In the genomic region with DNA sequence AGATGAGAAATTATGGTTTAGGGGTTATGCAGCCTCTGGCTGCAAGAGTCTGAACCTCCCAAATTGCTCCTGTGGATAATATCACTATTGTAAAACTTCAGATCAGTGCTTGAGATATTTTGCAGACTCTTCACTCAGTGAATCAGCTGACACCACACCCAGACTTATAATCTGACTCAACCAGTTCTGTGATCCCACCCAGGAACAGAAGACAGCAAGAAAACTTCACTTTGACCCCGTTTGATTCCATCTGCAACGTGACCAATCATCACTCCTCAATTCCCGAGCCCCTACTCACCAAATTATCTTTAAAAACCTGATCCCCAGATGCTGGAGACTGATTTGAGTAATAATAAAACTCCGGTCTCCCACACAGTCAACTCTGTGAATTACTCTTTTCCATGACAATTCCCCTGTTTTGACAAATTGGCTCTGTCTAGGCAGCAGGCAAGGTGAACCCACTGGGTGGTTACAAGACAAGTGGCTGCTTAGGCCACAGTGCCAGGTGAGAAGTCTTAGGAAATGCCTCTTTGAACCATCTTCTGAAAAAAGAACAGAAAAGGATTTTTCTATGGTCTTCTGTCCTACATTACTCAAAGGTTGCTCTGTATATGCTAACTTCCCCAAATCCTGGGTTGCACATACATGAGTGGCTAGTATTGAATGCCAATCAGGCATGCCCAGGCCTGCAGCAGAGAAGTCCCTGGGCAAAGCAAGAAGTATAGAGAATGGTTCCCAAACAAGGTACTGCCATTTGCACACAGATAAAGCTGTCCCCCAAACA, we compare ENCODE assay signal across 14 cellular contexts.
A peak's percentile ranks its signal among the peaks of the same experiment; 100 is the strongest.
DNase-seq lines count a peak whose midpoint lies in the region; ATAC-seq, FAIRE-seq and TF ChIP-seq lines count a peak whose summit lies in the region.
"Had no signal": no experiment of that assay in that cellular context is flagged by ENCODE, and none has a peak within 500 bp of the region (broad histone marks: within the 10 kb centered on the region; RNA-seq: fewer than 3 reads in every experiment).

No MANE protein-coding gene starts in this region.

- dilution Hi-C loops in endothelial cell of umbilical vein (cut with MboI; ENCODE audit: extremely low pct_ligation_motif_present, low sequenced_read_pairs): no loop called here

- POLR2A ChIA-PET in endothelial cell of umbilical vein (lab: Charles Lee): no interaction called here

- no peak for TF ChIP-seq CTCF in endothelial cell of umbilical vein (IDR thresholded peaks at IDR 0.05; ENCODE audit: extremely low read depth in 1 of 2, insufficient read depth in 1 of 2, low read depth in 1 of 2, low read length in 2 of 2)
- no peak for TF ChIP-seq CTCF in smooth muscle cell (IDR thresholded peaks at IDR 0.05; ENCODE audit: borderline replicate concordance, insufficient read depth, poor library complexity, severe bottlenecking)

- H3K9me1 ChIP-seq in endothelial cell of umbilical vein (replicated peaks; ENCODE audit: control insufficient read depth, extremely low read depth, insufficient read depth, low read length): no peaks in the 10 kb centered on the region

- H3K4me3 ChIP-seq in endothelial cell of umbilical vein (replicated peaks in 1 of 3; ENCODE audit: insufficient read depth in 1 of 3, low read depth in 1 of 3, low read length in 3 of 3) (no peak overlapping the region), smooth muscle cell (no peak overlapping the region)
- H3K4me3 ChIP-seq: esophagus muscularis mucosa, HAP-1, mucosa of descending colon had no signal

- WGBS in smooth muscle cell (ENCODE audit: low lambda C conversion rate): 39% methylated on average over 4 of the region's 4 CpGs

- H3K36me3 ChIP-seq in endothelial cell of umbilical vein (ENCODE audit: control insufficient read depth in 2 of 2, extremely low read depth in 1 of 2, insufficient read depth in 2 of 2, low read length in 2 of 2) (no peaks in the 10 kb centered on the region), smooth muscle cell (ENCODE audit: low read depth) (no peaks in the 10 kb centered on the region)
- H3K36me3 ChIP-seq: esophagus muscularis mucosa, HAP-1 had no signal

- intact Hi-C loops in endothelial cell of umbilical vein (cut with micrococcal nuclease) (no loop called here), head of caudate nucleus (cut with DNase I) (no loop called here)

- H3K4me2 ChIP-seq in endothelial cell of umbilical vein (ENCODE audit: insufficient read depth, low read length) (no peak overlapping the region), smooth muscle cell (peak overlapping the region; percentile 29)

- CTCF ChIA-PET in endothelial cell of umbilical vein (lab: Charles Lee): interaction anchor here (1.1 kb wide), 1 partner anchor 9 kb away, joined by 3 read pairs; no protein-coding TSS in a partner anchor

- no peak for TF ChIP-seq POLR2A in endothelial cell of umbilical vein (IDR thresholded peaks at IDR 0.05; ENCODE audit: low read depth, low read length)

- peak; percentile 15 for DNase-seq in HT1080 (ENCODE audit: low read depth)
- DNase-seq in endothelial cell of umbilical vein (ENCODE audit: low read depth, low spot score): no peak
- no peak for DNase-seq in smooth muscle cell (lab: John Stamatoyannopoulos, UW; ENCODE audit: unreplicated experiment)
- DNase-seq in DMS53 (lab: John Stamatoyannopoulos, UW): no peak
- no peak for DNase-seq in head of caudate nucleus
- DNase-seq: activated CD8-positive, alpha-beta memory T cell treated with anti-CD3 and anti-CD28 coated beads for 24 hours; activated naive CD4-positive, alpha-beta T cell treated with anti-CD3 and anti-CD28 coated beads for 36 hours; mucosa of descending colon had no signal

- H3K9me3 ChIP-seq in endothelial cell of umbilical vein (replicated peaks; ENCODE audit: control insufficient read depth, insufficient read depth, low read length) (no peaks in the 10 kb centered on the region), smooth muscle cell (replicated peaks; ENCODE audit: low read depth) (no peaks in the 10 kb centered on the region)
- H3K9me3 ChIP-seq: esophagus muscularis mucosa, HAP-1, mucosa of descending colon had no signal

- no peaks in the 10 kb centered on the region for H3F3A ChIP-seq in smooth muscle cell (ENCODE audit: low read depth)

- H3K4me1 ChIP-seq in endothelial cell of umbilical vein (ENCODE audit: control insufficient read depth, extremely low read depth, insufficient read depth, low read length) (peaks cover 28% of the 10 kb centered on the region), smooth muscle cell (ENCODE audit: low read depth) (peaks cover 21% of the 10 kb centered on the region)
- H3K4me1 ChIP-seq: HAP-1 had no signal

- no TSS peak for BruUV-seq in endothelial cell of umbilical vein (replicated peaks; lab: Mats Ljungman, UMichigan)

- H3K27me3 ChIP-seq in endothelial cell of umbilical vein (ENCODE audit: control insufficient read depth in 2 of 2, insufficient read depth in 2 of 2, low read length in 2 of 2) (no peaks in the 10 kb centered on the region), smooth muscle cell (ENCODE audit: low read depth) (no peaks in the 10 kb centered on the region)
- H3K27me3 ChIP-seq: esophagus muscularis mucosa had no signal

- H3K27ac ChIP-seq in endothelial cell of umbilical vein (ENCODE audit: insufficient read depth, low read depth, low read length): no peak overlapping the region
- H3K27ac ChIP-seq in smooth muscle cell (ENCODE audit: low read depth): peak overlapping the region; percentile 80
- H3K27ac ChIP-seq: esophagus muscularis mucosa had no signal

- peak; percentile 59 for ATAC-seq in GM18867 (IDR thresholded peaks at IDR 0.05; ENCODE audit: unreplicated experiment)
- ATAC-seq in HG02588 (IDR thresholded peaks at IDR 0.05; ENCODE audit: unreplicated experiment): no peak
- ATAC-seq: mucosa of descending colon, Panc1 had no signal

- H4K20me1 ChIP-seq in endothelial cell of umbilical vein (replicated peaks; ENCODE audit: control insufficient read depth, extremely low read depth, insufficient read depth, low read length) (no peaks in the 10 kb centered on the region), smooth muscle cell (ENCODE audit: low read depth) (no peaks in the 10 kb centered on the region)

- H2AFZ ChIP-seq in endothelial cell of umbilical vein (ENCODE audit: low read depth, low read length) (peak overlapping the region; percentile 55), smooth muscle cell (ENCODE audit: low read depth) (peak overlapping the region; percentile 59)

- no peak for FAIRE-seq in endothelial cell of umbilical vein (lab: Jason Lieb, UNC)
- FAIRE-seq: GM19239 had no signal

- H3K9ac ChIP-seq in endothelial cell of umbilical vein (replicated peaks; ENCODE audit: extremely low read depth, insufficient read depth, low read length) (no peak overlapping the region), smooth muscle cell (ENCODE audit: low read depth) (no peak overlapping the region)

- no peaks in the 10 kb centered on the region for H3K79me2 ChIP-seq in endothelial cell of umbilical vein (ENCODE audit: control insufficient read depth, insufficient read depth, low read length)
- H3K79me2 ChIP-seq in smooth muscle cell (ENCODE audit: low read depth): no peaks in the 10 kb centered on the region

TF ChIP-seq in endothelial cell of umbilical vein, 7 proteins besides CTCF, POLR2A, EP300 and RAD21:
- TF ChIP-seq, protein P1, sequence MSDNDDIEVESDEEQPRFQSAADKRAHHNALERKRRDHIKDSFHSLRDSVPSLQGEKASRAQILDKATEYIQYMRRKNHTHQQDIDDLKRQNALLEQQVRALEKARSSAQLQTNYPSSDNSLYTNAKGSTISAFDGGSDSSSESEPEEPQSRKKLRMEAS (IDR thresholded peaks at IDR 0.05; ENCODE audit: insufficient read depth, insufficient read length): no peak
- TF ChIP-seq GATA2 (IDR thresholded peaks at IDR 0.05; ENCODE audit: insufficient read depth, insufficient read length, low read depth, low read length) (no peak), EZH2 (IDR thresholded peaks at IDR 0.05; ENCODE audit: borderline replicate concordance, low read depth, low read length, severe bottlenecking) (no peak), FOS (IDR thresholded peaks at IDR 0.05; ENCODE audit: borderline replicate concordance, insufficient read depth, low read length) (no peak), MYC (IDR thresholded peaks at IDR 0.05; ENCODE audit: low read depth, low read length) (no peak), POLR2AphosphoS5 (IDR thresholded peaks at IDR 0.05; ENCODE audit: insufficient read depth, low read depth, low read length) (no peak), JUN (IDR thresholded peaks at IDR 0.05; ENCODE audit: borderline replicate concordance, insufficient read depth, insufficient read length, low read depth) (no peak)
